ENCODE assay signal across 23 cellular contexts in the genomic region with DNA sequence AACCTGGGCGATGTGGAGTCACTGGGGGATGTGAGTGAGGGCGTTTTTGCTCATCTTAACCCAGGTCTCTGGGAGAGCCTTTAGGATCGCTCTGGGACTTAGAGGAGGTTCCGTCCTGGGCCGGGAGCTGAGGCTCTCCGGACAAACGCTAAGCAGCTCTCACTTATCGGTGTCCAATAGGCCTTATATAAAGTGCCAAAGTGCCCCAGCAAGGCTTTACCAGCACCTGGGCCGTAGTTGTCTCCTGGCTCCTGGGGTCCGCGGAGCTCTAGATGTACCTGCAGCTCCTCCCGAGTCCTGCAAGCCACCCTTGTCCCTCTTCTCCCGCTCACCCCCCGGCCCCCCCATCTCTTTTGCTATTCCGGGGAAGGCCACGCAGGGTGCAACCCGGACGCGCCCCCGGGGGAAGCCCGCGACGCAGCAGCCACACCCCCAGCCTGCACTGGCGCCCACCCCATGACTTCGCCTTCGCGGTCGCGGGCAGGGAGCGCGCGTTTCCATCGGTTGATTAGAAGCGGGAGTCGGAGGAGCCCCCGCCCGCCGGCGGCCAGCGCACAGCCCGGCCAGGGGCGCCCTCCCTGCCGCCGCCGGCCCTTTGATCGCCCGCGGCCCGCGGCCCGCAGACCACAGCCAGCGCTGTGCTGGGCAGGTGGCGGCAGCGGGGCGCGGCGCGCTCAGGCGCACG.
A peak's percentile ranks its signal among the peaks of the same experiment; 100 is the strongest.
DNase-seq lines count a peak whose midpoint lies in the region; ATAC-seq, FAIRE-seq and TF ChIP-seq lines count a peak whose summit lies in the region.
"Had no signal": no experiment of that assay in that cellular context is flagged by ENCODE, and none has a peak within 500 bp of the region (broad histone marks: within the 10 kb centered on the region; RNA-seq: fewer than 3 reads in every experiment).

No MANE protein-coding gene starts in this region.

- POLR2A ChIA-PET in activated CD8-positive, alpha-beta T cell treated with anti-CD3 and anti-CD28 coated beads, Interleukin-2, amount 10 ng/mL, durations not matched to agents 7 days and 5 days (lab: Charles Lee) = interaction anchor here (0.6 kb wide), 1 partner anchor 1419 kb away, joined by 4 read pairs; no protein-coding TSS in a partner anchor
- POLR2A ChIA-PET in activated CD8-positive, alpha-beta T cell treated with anti-CD3 and anti-CD28 coated beads for 36 hours (lab: Charles Lee) = no interaction called here
- POLR2A ChIA-PET in A673 (lab: Charles Lee; ENCODE audit: low non-redundant PET) = no interaction called here

- intact Hi-C loops in activated CD8-positive, alpha-beta T cell treated with anti-CD3 and anti-CD28 coated beads for 36 hours (cut with micrococcal nuclease) = no loop called here
- intact Hi-C loops in posterior vena cava (cut with DNase I) (no loop called here), A673 (cut with micrococcal nuclease; ENCODE audit: unreplicated experiment) (no loop called here)

- H3K27ac ChIP-seq in A673 (ENCODE audit: low read depth, low read length, poor library complexity, severe bottlenecking) = no peak overlapping the region
- H3K27ac ChIP-seq: adrenal gland, coronary artery, sigmoid colon had no signal

- ATAC-seq in activated CD8-positive, alpha-beta T cell treated with anti-CD3 and anti-CD28 coated beads, Interleukin-2, amount 10 ng/mL, durations not matched to agents 7 days and 5 days = peak; percentile 15
- no peak for ATAC-seq in activated CD8-positive, alpha-beta T cell treated with anti-CD3 and anti-CD28 coated beads for 36 hours
- ATAC-seq in HG03378 (IDR thresholded peaks at IDR 0.05; ENCODE audit: unreplicated experiment) = no peak
- ATAC-seq: naive thymus-derived CD4-positive, alpha-beta T cell had no signal

- no peaks in the 10 kb centered on the region for H3K36me3 Mint-ChIP-seq in activated CD8-positive, alpha-beta T cell treated with anti-CD3 and anti-CD28 coated beads, Interleukin-2, amount 10 ng/mL, durations not matched to agents 7 days and 5 days (ENCODE audit: low read depth)
- H3K36me3 Mint-ChIP-seq in activated CD8-positive, alpha-beta T cell treated with anti-CD3 and anti-CD28 coated beads for 36 hours (ENCODE audit: low read depth) = no peaks in the 10 kb centered on the region
- H3K36me3 Mint-ChIP-seq: naive thymus-derived CD4-positive, alpha-beta T cell had no signal

- no peak for DNase-seq in activated CD8-positive, alpha-beta T cell treated with anti-CD3 and anti-CD28 coated beads, Interleukin-2, amount 10 ng/mL, durations not matched to agents 7 days and 5 days
- no peak for DNase-seq in activated CD8-positive, alpha-beta T cell treated with anti-CD3 and anti-CD28 coated beads for 36 hours
- DNase-seq in ecto neural progenitor cell (ENCODE audit: low spot score) (peak; percentile 74), posterior vena cava (ENCODE audit: low spot score) (peak; percentile 64), A673 (ENCODE audit: low spot score) (no peak), GM12892 (ENCODE audit: insufficient read length) (no peak)
- DNase-seq: activated T-cell treated with anti-CD3 and anti-CD28 coated beads, Interleukin-2, amount 50 U/mL, for 1 hour; adrenal gland; EL; hippocampal formation; naive thymus-derived CD4-positive, alpha-beta T cell; NCI-H1436; NCI-H2171; NCI-H524; sigmoid colon; stimulated activated CD4-positive, alpha-beta T cell treated with anti-CD3 and anti-CD28 coated beads, Interleukin-15, amount 100 ng/mL, for 24 hours; T1000 had no signal

- H3K4me1 ChIP-seq in A673 (ENCODE audit: insufficient read depth, low read length, poor library complexity, severe bottlenecking) = no peaks in the 10 kb centered on the region
- H3K4me1 ChIP-seq: adrenal gland, HAP-1, sigmoid colon had no signal

- H3K9me3 ChIP-seq in iPS-18c (ENCODE audit: control insufficient read depth, insufficient read depth, low read length) = no peaks in the 10 kb centered on the region
- H3K9me3 ChIP-seq in A673 (ENCODE audit: low read depth, low read length, poor library complexity, severe bottlenecking) = peaks cover 7% of the 10 kb centered on the region
- H3K9me3 ChIP-seq: HAP-1 had no signal

- peak overlapping the region; percentile 44; the same call in 1 of the 2 replicates for H3K4me3 ChIP-seq in iPS-18c (ENCODE audit: insufficient read depth, low read depth, low read length)
- H3K4me3 ChIP-seq in A673 (ENCODE audit: low read depth, low read length, poor library complexity, severe bottlenecking) = no peak overlapping the region
- H3K4me3 ChIP-seq: adrenal gland, coronary artery, HAP-1, sigmoid colon had no signal

- CTCF ChIA-PET in activated CD8-positive, alpha-beta T cell treated with anti-CD3 and anti-CD28 coated beads, Interleukin-2, amount 10 ng/mL, durations not matched to agents 7 days and 5 days (lab: Charles Lee) = interaction anchor here (1.5 kb wide), 1 partner anchor 12 kb away, joined by 3 read pairs; no protein-coding TSS in a partner anchor
- CTCF ChIA-PET in activated CD8-positive, alpha-beta T cell treated with anti-CD3 and anti-CD28 coated beads for 36 hours (lab: Charles Lee) = interaction anchor here (1.4 kb wide), 1 partner anchor 18 kb away, joined by 5 read pairs; no protein-coding TSS in a partner anchor
- CTCF ChIA-PET in A673 (lab: Charles Lee) = no interaction called here

- no peak for TF ChIP-seq CTCF in activated CD8-positive, alpha-beta T cell treated with anti-CD3 and anti-CD28 coated beads for 36 hours (IDR thresholded peaks at IDR 0.05)
- TF ChIP-seq CTCF in A673 (conservative IDR thresholded peaks at IDR 0.05; ENCODE audit: low read depth, low read length) = no peak

- no peak for TF ChIP-seq POLR2A in GM12892 (IDR thresholded peaks at IDR 0.05; ENCODE audit: low read depth, low read length)

- no peak for FAIRE-seq in GM12892 (lab: Jason Lieb, UNC)
- FAIRE-seq: A204.1, endothelial cell of umbilical vein had no signal

- no peaks in the 10 kb centered on the region for H3K9me3 Mint-ChIP-seq in activated CD8-positive, alpha-beta T cell treated with anti-CD3 and anti-CD28 coated beads, Interleukin-2, amount 10 ng/mL, durations not matched to agents 7 days and 5 days (ENCODE audit: insufficient read depth)
- H3K9me3 Mint-ChIP-seq in activated CD8-positive, alpha-beta T cell treated with anti-CD3 and anti-CD28 coated beads for 36 hours = peaks cover 7% of the 10 kb centered on the region

- peaks cover 70% of the 10 kb centered on the region for H3K27me3 ChIP-seq in A673 (replicated peaks; ENCODE audit: insufficient read depth, low read depth, low read length, poor library complexity)

- no peak overlapping the region for H3K4me3 Mint-ChIP-seq in activated CD8-positive, alpha-beta T cell treated with anti-CD3 and anti-CD28 coated beads, Interleukin-2, amount 10 ng/mL, durations not matched to agents 7 days and 5 days
- H3K4me3 Mint-ChIP-seq in activated CD8-positive, alpha-beta T cell treated with anti-CD3 and anti-CD28 coated beads for 36 hours = no peak overlapping the region
- H3K4me3 Mint-ChIP-seq: naive thymus-derived CD4-positive, alpha-beta T cell had no signal

- H3K36me3 ChIP-seq in A673 (ENCODE audit: insufficient read depth, low read length, poor library complexity, severe bottlenecking) = no peaks in the 10 kb centered on the region
- H3K36me3 ChIP-seq: adrenal gland, HAP-1, sigmoid colon had no signal

- H3K27me3 Mint-ChIP-seq in activated CD8-positive, alpha-beta T cell treated with anti-CD3 and anti-CD28 coated beads, Interleukin-2, amount 10 ng/mL, durations not matched to agents 7 days and 5 days (ENCODE audit: low read depth) = peaks cover 32% of the 10 kb centered on the region
- peaks cover 31% of the 10 kb centered on the region for H3K27me3 Mint-ChIP-seq in activated CD8-positive, alpha-beta T cell treated with anti-CD3 and anti-CD28 coated beads for 36 hours

- no TSS peak for BruUV-seq in A673 (replicated peaks; lab: Mats Ljungman, UMichigan)

- no peak overlapping the region for H3K27ac Mint-ChIP-seq in activated CD8-positive, alpha-beta T cell treated with anti-CD3 and anti-CD28 coated beads, Interleukin-2, amount 10 ng/mL, durations not matched to agents 7 days and 5 days
- no peak overlapping the region for H3K27ac Mint-ChIP-seq in activated CD8-positive, alpha-beta T cell treated with anti-CD3 and anti-CD28 coated beads for 36 hours
- H3K27ac Mint-ChIP-seq: naive thymus-derived CD4-positive, alpha-beta T cell had no signal

- no peaks in the 10 kb centered on the region for H3K4me1 Mint-ChIP-seq in activated CD8-positive, alpha-beta T cell treated with anti-CD3 and anti-CD28 coated beads, Interleukin-2, amount 10 ng/mL, durations not matched to agents 7 days and 5 days (ENCODE audit: low read depth)
- H3K4me1 Mint-ChIP-seq in activated CD8-positive, alpha-beta T cell treated with anti-CD3 and anti-CD28 coated beads for 36 hours (ENCODE audit: low read depth) = no peaks in the 10 kb centered on the region

Comparison
In these comparisons a context has a peak if more than half of its experiments do, and no peak if none do; other contexts are left out.
1. DNase-seq: peak in ecto neural progenitor cell (single experiment) and posterior vena cava (single experiment); none in activated CD8-positive, alpha-beta T cell treated with anti-CD3 and anti-CD28 coated beads, Interleukin-2, amount 10 ng/mL, durations not matched to agents 7 days and 5 days (single experiment), activated CD8-positive, alpha-beta T cell treated with anti-CD3 and anti-CD28 coated beads for 36 hours (single experiment), A673 (single experiment) and GM12892 (single experiment).